Comparison of ENCODE assay signal across 22 cellular contexts in the genomic region with DNA sequence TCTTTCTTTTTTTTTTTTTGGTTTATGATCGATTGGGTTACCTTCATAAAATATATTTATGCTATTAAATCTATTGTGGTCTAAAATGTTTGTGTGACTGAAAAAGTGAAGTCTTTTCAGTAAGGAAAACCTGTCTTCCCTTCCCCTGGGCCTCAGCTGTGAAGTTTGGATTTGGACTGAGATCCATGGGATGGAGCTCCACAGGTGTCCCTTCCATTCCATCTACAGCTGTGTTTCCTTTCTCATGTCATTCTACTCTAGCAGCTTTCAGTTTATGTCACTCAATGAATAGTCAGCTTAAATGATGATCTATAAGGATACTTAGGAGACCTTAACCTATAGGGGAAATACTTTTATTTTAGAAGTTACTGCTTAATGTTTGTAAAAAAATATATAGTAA. TPM values are rescaled to one million over a fixed set of nuclear protein-coding genes. Genes with fewer than 3 reads are reported as not detected.
"Had no signal": no experiment of that assay in that cellular context is flagged by ENCODE, and none has a peak within 500 bp of the region (broad histone marks: within the 10 kb centered on the region; RNA-seq: fewer than 3 reads in every experiment).

No MANE protein-coding gene starts in this region.

- FAIRE-seq: colon, keratinocyte, pancreas had no signal

- H3K9me3 Mint-ChIP-seq: activated B cell treated with CpG ODN at 0.5 μM for 24 hours; activated CD4-positive, alpha-beta memory T cell treated with anti-CD3 and anti-CD28 coated beads for 36 hours; activated naive CD8-positive, alpha-beta T cell treated with anti-CD3 and anti-CD28 coated beads for 36 hours; naive B cell; stimulated activated memory B cell treated with anti-CD40 and anti-IgM and Interleukin-4, amounts not matched to agents 10 μg/mL and 1 μg/mL and 100 μg/mL, for 72 hours had no signal

- H3K4me3 ChIP-seq: dorsolateral prefrontal cortex, left lung, pancreas, thoracic aorta, upper lobe of left lung had no signal

- DNase-seq: activated B cell treated with CpG ODN at 0.5 μM for 24 hours; activated CD4-positive, alpha-beta memory T cell treated with anti-CD3 and anti-CD28 coated beads for 36 hours; activated CD4-positive, alpha-beta T cell treated with anti-CD3 and anti-CD28 coated beads for 4 hours; activated gamma-delta T cell treated with Interleukin-2 at 50 U/mL for 16 hours; activated naive CD8-positive, alpha-beta T cell treated with anti-CD3 and anti-CD28 coated beads for 36 hours; amygdala; dorsolateral prefrontal cortex; foreskin keratinocyte; glutamatergic neuron; left lung; mammary epithelial cell; naive B cell; pancreas; stimulated activated CD4-positive, alpha-beta T cell treated with anti-CD3 and anti-CD28 coated beads, Interleukin-4, amount 100 ng/mL, for 24 hours; SW 1271; upper lobe of left lung had no signal

- H3K27me3 ChIP-seq: dorsolateral prefrontal cortex, foreskin keratinocyte, left lung, pancreas, upper lobe of left lung had no signal

- H3K4me3 Mint-ChIP-seq: activated B cell treated with CpG ODN at 0.5 μM for 24 hours; activated CD4-positive, alpha-beta memory T cell treated with anti-CD3 and anti-CD28 coated beads for 36 hours; activated naive CD8-positive, alpha-beta T cell treated with anti-CD3 and anti-CD28 coated beads for 36 hours; naive B cell; stimulated activated memory B cell treated with anti-CD40 and anti-IgM and Interleukin-4, amounts not matched to agents 10 μg/mL and 1 μg/mL and 100 μg/mL, for 72 hours had no signal

- H3K27ac Mint-ChIP-seq: activated CD4-positive, alpha-beta memory T cell treated with anti-CD3 and anti-CD28 coated beads for 36 hours; activated naive CD8-positive, alpha-beta T cell treated with anti-CD3 and anti-CD28 coated beads for 36 hours had no signal

- H3K4me1 ChIP-seq: foreskin keratinocyte, left lung, pancreas, upper lobe of left lung had no signal

- H3K27ac ChIP-seq: foreskin keratinocyte, left lung, pancreas, thoracic aorta, upper lobe of left lung had no signal

- H3K27me3 Mint-ChIP-seq: activated B cell treated with CpG ODN at 0.5 μM for 24 hours; activated CD4-positive, alpha-beta memory T cell treated with anti-CD3 and anti-CD28 coated beads for 36 hours; activated naive CD8-positive, alpha-beta T cell treated with anti-CD3 and anti-CD28 coated beads for 36 hours; naive B cell; stimulated activated memory B cell treated with anti-CD40 and anti-IgM and Interleukin-4, amounts not matched to agents 10 μg/mL and 1 μg/mL and 100 μg/mL, for 72 hours had no signal

- H3K4me1 Mint-ChIP-seq: activated B cell treated with CpG ODN at 0.5 μM for 24 hours; stimulated activated memory B cell treated with anti-CD40 and anti-IgM and Interleukin-4, amounts not matched to agents 10 μg/mL and 1 μg/mL and 100 μg/mL, for 72 hours had no signal

- ATAC-seq: foreskin keratinocyte; left lung; pancreas; sciatic nerve; stimulated activated memory B cell treated with anti-CD40 and anti-IgM and Interleukin-4, amounts not matched to agents 10 μg/mL and 1 μg/mL and 100 μg/mL, for 72 hours had no signal

- H3K36me3 ChIP-seq: pancreas had no signal

- H3K9me3 ChIP-seq: left lung, pancreas, thoracic aorta, upper lobe of left lung had no signal

RNA-seq across cellular contexts. Expression of a gene that starts 48.0 kb away (rescaled TPM):
- polyA plus RNA-seq: fibroblast of lung had no signal
